Comparison of ENCODE assay signal across 8 cellular contexts in genomic region chr19:52453324-52454094, GRCh38. TPM values are rescaled to one million over a fixed set of nuclear protein-coding genes. Genes with fewer than 3 reads are reported as not detected.
DNase-seq lines count a peak whose midpoint lies in the region; ATAC-seq, FAIRE-seq and TF ChIP-seq lines count a peak whose summit lies in the region.

TSS of gene ZNF578 (plus strand) at chr19:52453553. CDS start at chr19:52501846, 48,293 bp downstream.

- FAIRE-seq in astrocyte (lab: Jason Lieb, UNC), result no peak

- H3K4me1 ChIP-seq in astrocyte (ENCODE audit: insufficient read depth, low read length), result peaks cover 3% of the 10 kb centered on the region

- no peaks in the 10 kb centered on the region for H3K4me1 Mint-ChIP-seq in astrocyte (ENCODE audit: low read depth, unreplicated experiment)

- no peak for ATAC-seq in HG02642 (IDR thresholded peaks at IDR 0.05; ENCODE audit: poor library complexity, unreplicated experiment)
- ATAC-seq in HG03095 (IDR thresholded peaks at IDR 0.05; ENCODE audit: unreplicated experiment), result no peak

- peak within 1 kb of the TSS; percentile 94 for H3K4me2 ChIP-seq in astrocyte (ENCODE audit: low read length)

- peaks cover 48% of the 10 kb centered on the region for H3K9me3 ChIP-seq in astrocyte (ENCODE audit: insufficient read depth, low read depth, low read length)

- no peak within 1 kb of the TSS for H3K4me3 Mint-ChIP-seq in astrocyte (ENCODE audit: unreplicated experiment)

- no peaks in the 10 kb centered on the region for H3K27me3 Mint-ChIP-seq in astrocyte (ENCODE audit: low read depth, unreplicated experiment)

- no peaks in the 10 kb centered on the region for H4K20me1 ChIP-seq in astrocyte (ENCODE audit: insufficient read depth, low read length)

- H3K9ac ChIP-seq in astrocyte (ENCODE audit: low read length), result peak within 1 kb of the TSS; percentile 82

- H3K9me3 Mint-ChIP-seq in astrocyte (ENCODE audit: unreplicated experiment), result peaks cover 20% of the 10 kb centered on the region

- no peak within 1 kb of the TSS for H3K27ac Mint-ChIP-seq in astrocyte (ENCODE audit: unreplicated experiment)

- in situ Hi-C loops in GM13976 (cut with MboI; ENCODE audit: low sequenced_read_pairs, unreplicated experiment), result no loop called here

- H3K79me2 ChIP-seq in astrocyte (ENCODE audit: insufficient read depth, low read length), result peaks cover 4% of the 10 kb centered on the region

- H3K4me3 ChIP-seq in astrocyte (ENCODE audit: insufficient read depth, low read depth, low read length), result peak within 1 kb of the TSS; percentile 90
- H3K4me3 ChIP-seq in skeletal muscle cell (ENCODE audit: low read depth, low read length), result peak within 1 kb of the TSS; percentile 73

- H3K27me3 ChIP-seq in astrocyte (ENCODE audit: insufficient read depth, low read length), result no peaks in the 10 kb centered on the region

- H3K36me3 Mint-ChIP-seq in astrocyte (ENCODE audit: low read depth, unreplicated experiment), result no peaks in the 10 kb centered on the region

- peak within 1 kb of the TSS; percentile 94 for H2AFZ ChIP-seq in astrocyte (ENCODE audit: low read depth, low read length)

- no peak for TF ChIP-seq CTCF in GM13976 (IDR thresholded peaks at IDR 0.05; ENCODE audit: borderline replicate concordance, control extremely low read depth, extremely low read depth, insufficient read depth, missing control alignments)
- no peak for TF ChIP-seq CTCF in astrocyte (IDR thresholded peaks at IDR 0.05; ENCODE audit: insufficient read depth, low read depth, low read length)

- peaks cover 10% of the 10 kb centered on the region for H3K36me3 ChIP-seq in astrocyte (ENCODE audit: insufficient read depth, low read length)

- DNase-seq in GM13976 (ENCODE audit: low spot score), result peak; percentile 65
- DNase-seq in T-helper 22 cell (ENCODE audit: low read depth), result peak; percentile 14
- peak; percentile 84 for DNase-seq in astrocyte (ENCODE audit: low read depth)
- DNase-seq in hippocampal formation (lab: John Stamatoyannopoulos, UW), result peak; percentile 1 to 63
- peak; percentile 66 for DNase-seq in skeletal muscle cell (ENCODE audit: low read depth)
- no peak for DNase-seq in DMS153 treated with DMSO at 0.1 percent for 48 hours (lab: John Stamatoyannopoulos, UW; ENCODE audit: unreplicated experiment)

- H3K27ac ChIP-seq in astrocyte (ENCODE audit: low read depth, low read length), result peak within 1 kb of the TSS; percentile 1

RNA-seq across cellular contexts. Expression of gene ZNF578, which starts in this region (rescaled TPM):
- total RNA-seq in astrocyte, result not detected in 2 replicates

Comparison
In these comparisons a context has a peak if more than half of its experiments do, and no peak if none do; other contexts are left out.
1. Peak in DNase-seq, H3K4me3 ChIP-seq, H3K27ac ChIP-seq, H3K9ac ChIP-seq and H3K4me2 ChIP-seq in astrocyte; RNA of the gene not detected or under 1 TPM.